12 cellular contexts compared by ENCODE assay signal in the genomic region with DNA sequence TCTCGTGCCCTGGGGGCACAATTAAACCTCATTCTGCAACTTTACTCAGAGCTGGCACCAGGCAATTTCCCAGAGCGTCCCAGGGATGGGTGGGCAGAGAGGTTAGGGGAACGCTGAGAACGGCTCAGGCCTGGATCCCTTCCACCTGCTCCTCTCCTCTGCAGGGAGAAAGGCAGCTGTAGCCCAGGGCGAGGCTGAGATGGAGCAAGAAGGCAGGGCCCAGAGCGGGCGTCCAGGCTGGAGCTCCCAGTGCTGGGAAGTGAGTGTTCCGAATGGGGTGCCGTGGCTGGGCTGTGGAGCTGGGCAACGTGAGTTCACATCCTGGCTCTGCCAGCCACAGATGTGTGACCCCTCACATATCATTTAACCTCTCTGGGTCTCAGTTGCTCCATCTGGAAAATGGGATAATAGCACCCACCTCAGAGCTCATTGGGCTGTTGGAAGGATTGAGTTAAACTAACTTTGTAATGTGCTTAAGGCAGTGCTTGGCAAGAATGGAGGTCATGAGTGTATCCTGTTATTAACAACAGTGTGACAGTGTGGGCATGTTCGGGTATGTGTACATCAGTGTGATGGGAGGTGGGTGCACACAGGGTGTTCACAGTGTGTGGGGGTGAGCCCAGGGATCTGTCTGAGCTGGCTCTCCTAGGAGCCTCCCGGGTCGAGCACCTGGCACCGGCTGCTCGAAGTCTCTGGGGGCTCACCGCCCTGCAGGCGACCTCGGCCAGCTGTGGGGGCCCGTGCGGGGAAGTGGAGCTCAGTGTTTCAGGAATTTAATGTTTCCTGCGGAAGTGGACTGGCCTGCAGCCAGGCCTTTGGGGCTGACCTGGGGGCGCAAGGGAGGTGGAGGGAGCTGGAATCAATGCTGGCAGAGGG. TPM values are rescaled to one million over a fixed set of nuclear protein-coding genes. Genes with fewer than 3 reads are reported as not detected.
A peak's percentile ranks its signal among the peaks of the same experiment; 100 is the strongest.
DNase-seq lines count a peak whose midpoint lies in the region; ATAC-seq and TF ChIP-seq lines count a peak whose summit lies in the region.
"Had no signal": no experiment of that assay in that cellular context is flagged by ENCODE, and none has a peak within 500 bp of the region (broad histone marks: within the 10 kb centered on the region; RNA-seq: fewer than 3 reads in every experiment).

No MANE protein-coding gene starts in this region.

- H3K27ac Mint-ChIP-seq in type B pancreatic cell = no peak overlapping the region

- peak overlapping the region; percentile 59 for H3K4me3 ChIP-seq in left ventricle myocardium inferior

- H3K27me3 Mint-ChIP-seq in type B pancreatic cell = peaks cover 10% of the 10 kb centered on the region

- peak; percentile 36 for DNase-seq in left ventricle myocardium inferior
- DNase-seq in left cardiac atrium = no peak
- peak; percentile 70 for DNase-seq in left kidney (ENCODE audit: low read depth, low spot score)
- DNase-seq in type B pancreatic cell (ENCODE audit: extremely low spot score, unreplicated experiment) = no peak
- no peak for DNase-seq in omental fat pad (ENCODE audit: low spot score)
- DNase-seq in superior temporal gyrus (ENCODE audit: extremely low spot score) = no peak
- DNase-seq: NCI-H1436, small intestine had no signal

- no peak for ATAC-seq in left cardiac atrium
- ATAC-seq in HG02571 (IDR thresholded peaks at IDR 0.05; ENCODE audit: unreplicated experiment) = no peak
- no peak for ATAC-seq in omental fat pad (ENCODE audit: low FRiP score)

- H3K27ac ChIP-seq in left ventricle myocardium inferior (replicated peaks) = peak overlapping the region; percentile 1
- H3K27ac ChIP-seq in VCaP = peak overlapping the region; percentile 74

- no peaks in the 10 kb centered on the region for H3K9me3 ChIP-seq in left ventricle myocardium inferior (replicated peaks)

- H3K4me3 Mint-ChIP-seq in type B pancreatic cell = peak overlapping the region; percentile 28

- TF ChIP-seq CTCF in left ventricle myocardium inferior (IDR thresholded peaks at IDR 0.05; ENCODE audit: borderline replicate concordance) (no peak), VCaP (conservative IDR thresholded peaks at IDR 0.05) (no peak), type B pancreatic cell (conservative IDR thresholded peaks at IDR 0.05) (no peak), omental fat pad (IDR thresholded peaks at IDR 0.05) (no peak)

- H3K27me3 ChIP-seq in left ventricle myocardium inferior (ENCODE audit: low read depth) = no peaks in the 10 kb centered on the region

- H3K4me1 ChIP-seq in left ventricle myocardium inferior = peaks cover 53% of the 10 kb centered on the region

- peaks cover 3% of the 10 kb centered on the region for H3K36me3 Mint-ChIP-seq in type B pancreatic cell

- H3K9me3 Mint-ChIP-seq in type B pancreatic cell = no peaks in the 10 kb centered on the region

- H3K4me1 Mint-ChIP-seq in type B pancreatic cell (ENCODE audit: unreplicated experiment) = peaks cover 15% of the 10 kb centered on the region

- intact Hi-C loops in left ventricle myocardium inferior (cut with micrococcal nuclease) = loop anchor here (5.0 kb wide), 1 partner anchor 146 kb away; no protein-coding TSS in a partner anchor
- intact Hi-C loops in left cardiac atrium (cut with DNase I) = loop anchor here in 1 of 2 donors (2.0 kb wide), 1 partner anchor 147 kb away; no protein-coding TSS in a partner anchor

- H3K36me3 ChIP-seq in left ventricle myocardium inferior = peaks cover 18% of the 10 kb centered on the region

RNA-seq across cellular contexts. Expression of gene OTUB1, which starts 15.6 kb away (rescaled TPM):
- total RNA-seq in left ventricle myocardium inferior (57.0 TPM), left cardiac atrium (10 to 100 TPM; 44.4 to 47.8 TPM), type B pancreatic cell (ENCODE audit: low replicate concordance) (101 and 105 TPM in 2 replicates), omental fat pad (10 to 100 TPM; 44.4 to 59.2 (median 52.5) TPM)

RNA-seq across cellular contexts. Expression of gene COX8A, which starts 27.4 kb away (rescaled TPM):
- 920 TPM for total RNA-seq in left ventricle myocardium inferior
- 100 to 1,000 TPM; 786 to 820 TPM for total RNA-seq in left cardiac atrium
- total RNA-seq in type B pancreatic cell (ENCODE audit: low replicate concordance) = 307 and 324 TPM in 2 replicates
- 100 to 1,000 TPM; 265 to 424 (median 362) TPM for total RNA-seq in omental fat pad

RNA-seq across cellular contexts. Expression of gene FLRT1, which starts 33.9 kb away (rescaled TPM):
- total RNA-seq in left ventricle myocardium inferior = 0.44 TPM
- 1 to 10 TPM; 1.3 to 1.6 TPM for total RNA-seq in left cardiac atrium
- total RNA-seq in type B pancreatic cell (ENCODE audit: low replicate concordance) = 0.26 and 3.0 TPM in 2 replicates
- not detected for total RNA-seq in omental fat pad
- total RNA-seq: mononuclear cell; T-helper 2 cell treated with Interferon-gamma antibody and Interleukin-4, amounts not matched to agents 100 ng/mL and 5 ng/mL, for 36 hours had no signal

Comparison
In these comparisons a context has a peak if more than half of its experiments do, and no peak if none do; other contexts are left out.
1. DNase-seq: peak in left ventricle myocardium inferior (single experiment) and left kidney (single experiment); none in left cardiac atrium (single experiment), type B pancreatic cell (single experiment), omental fat pad (single experiment) and superior temporal gyrus (single experiment).